Comparison of ENCODE assay signal across 13 cellular contexts in genomic region chr3:37145607-37146006, GRCh38. TPM values are rescaled to one million over a fixed set of nuclear protein-coding genes. Genes with fewer than 3 reads are reported as not detected.
DNase-seq lines count a peak whose midpoint lies in the region; ATAC-seq and TF ChIP-seq lines count a peak whose summit lies in the region.
"Had no signal": no experiment of that assay in that cellular context is flagged by ENCODE, and none has a peak within 500 bp of the region (broad histone marks: within the 10 kb centered on the region; RNA-seq: fewer than 3 reads in every experiment).

No MANE protein-coding gene starts in this region.

- H3K4me2 ChIP-seq in GM23248 (ENCODE audit: unreplicated experiment), result no peak overlapping the region

- WGBS in GM23248 (ENCODE audit: low coverage in 1 of 2, low lambda C conversion rate in 2 of 2, missing lambda C conversion rate in 2 of 2), 2 experiments, result 62 to 71% methylated on average over 2 of the region's 2 CpGs

- H3K9ac ChIP-seq in GM23248, result peak overlapping the region; percentile 29
- H3K9ac ChIP-seq in skeletal muscle tissue (ENCODE audit: low read depth in 1 of 3, low read length in 3 of 3), result peak overlapping the region in 1 of 3 donors; percentile 8

- no peak overlapping the region for H3K4me3 ChIP-seq in GM23248
- no peak overlapping the region for H3K4me3 ChIP-seq in skeletal muscle tissue (ENCODE audit: low read length in 3 of 3)
- no peak overlapping the region for H3K4me3 ChIP-seq in MG63

- H3K27ac ChIP-seq in GM23248 (peak overlapping the region; percentile 26), VCaP (peak overlapping the region; percentile 70), skeletal muscle tissue (ENCODE audit: low read depth, low read length) (peak overlapping the region; percentile 41)

- H3K27me3 ChIP-seq in GM23248 (replicated peaks; ENCODE audit: insufficient read depth) (no peaks in the 10 kb centered on the region), skeletal muscle tissue (ENCODE audit: control insufficient read depth in 3 of 3, insufficient read depth in 3 of 3, low read length in 3 of 3) (no peaks in the 10 kb centered on the region), MG63 (no peaks in the 10 kb centered on the region)

- peak; percentile 26 for DNase-seq in GM23248
- no peak for DNase-seq in left lobe of liver (ENCODE audit: low spot score)
- DNase-seq in NCI-H2081 (lab: John Stamatoyannopoulos, UW), result no peak
- no peak for DNase-seq in MG63
- DNase-seq: activated CD4-positive, alpha-beta T cell treated with anti-CD3 and anti-CD28 coated beads, Interleukin-2, amount 50 U/mL, for 4 hours; effector memory CD4-positive, alpha-beta T cell; hippocampal formation; T-helper 2 cell had no signal

- no peaks in the 10 kb centered on the region for H4K20me1 ChIP-seq in GM23248 (ENCODE audit: insufficient read depth)

- 0 out of 2 replicates have a peak, but pooled peaks cover 4% of the 10 kb centered on the region for H3F3A ChIP-seq in GM23248 (ENCODE audit: insufficient read depth)

- H3K9me3 ChIP-seq in GM23248 (ENCODE audit: low read depth) (no peaks in the 10 kb centered on the region), skeletal muscle tissue (ENCODE audit: control insufficient read depth in 3 of 3, low read length in 3 of 3) (no peaks in the 10 kb centered on the region), MG63 (no peaks in the 10 kb centered on the region)

- TF ChIP-seq CTCF in VCaP (conservative IDR thresholded peaks at IDR 0.05), result no peak

- H3K36me3 ChIP-seq in GM23248 (ENCODE audit: low read depth) (peaks cover 47% of the 10 kb centered on the region), skeletal muscle tissue (ENCODE audit: control insufficient read depth in 3 of 3, insufficient read depth in 3 of 3, low read length in 3 of 3) (peaks cover 0 to 14% (median 4%) of the 10 kb centered on the region in 3 donors), MG63 (peaks cover 42% of the 10 kb centered on the region)

- no peak overlapping the region for H2AFZ ChIP-seq in GM23248

- in situ Hi-C loops in GM23248 (cut with MboI), result no loop called here

- H3K9me2 ChIP-seq in GM23248 (ENCODE audit: insufficient read depth), result no peaks in the 10 kb centered on the region

- ATAC-seq in left lobe of liver (peak; percentile 69), GM21737 (IDR thresholded peaks at IDR 0.05; ENCODE audit: unreplicated experiment) (no peak), GM19324 (IDR thresholded peaks at IDR 0.05; ENCODE audit: low FRiP score, unreplicated experiment) (no peak)
- ATAC-seq: Panc1 had no signal

- H3K4me1 ChIP-seq in GM23248 (ENCODE audit: insufficient read depth), result no peaks in the 10 kb centered on the region
- peaks cover 10 to 25% (median 15%) of the 10 kb centered on the region in 3 donors for H3K4me1 ChIP-seq in skeletal muscle tissue (ENCODE audit: control insufficient read depth in 3 of 3, insufficient read depth in 3 of 3, low read length in 3 of 3)

- H3K79me2 ChIP-seq in GM23248 (ENCODE audit: insufficient read depth), result peaks cover 100% of the 10 kb centered on the region

RNA-seq across cellular contexts. Expression of gene LRRFIP2, which starts 28.8 kb away (rescaled TPM):
- 77.7 and 83.8 TPM in 2 replicates for total RNA-seq in GM23248 (2014; rRNA removed; shearing (Covaris generic))
- 73.1 and 77.6 TPM in 2 replicates for polyA plus RNA-seq in GM23248 (2016; fragmentation: Nextera tagmentation; extraction: Ambion mirVana)
- total RNA-seq in left lobe of liver (34.7 TPM), skeletal muscle tissue (33.9 TPM)
- 35.4 and 41.6 TPM in 2 replicates for total RNA-seq in MG63 (2014; rRNA removed; shearing (Covaris generic); ENCODE audit: low replicate concordance)
